Comparison of ENCODE assay signal across 36 cellular contexts in the genomic region with DNA sequence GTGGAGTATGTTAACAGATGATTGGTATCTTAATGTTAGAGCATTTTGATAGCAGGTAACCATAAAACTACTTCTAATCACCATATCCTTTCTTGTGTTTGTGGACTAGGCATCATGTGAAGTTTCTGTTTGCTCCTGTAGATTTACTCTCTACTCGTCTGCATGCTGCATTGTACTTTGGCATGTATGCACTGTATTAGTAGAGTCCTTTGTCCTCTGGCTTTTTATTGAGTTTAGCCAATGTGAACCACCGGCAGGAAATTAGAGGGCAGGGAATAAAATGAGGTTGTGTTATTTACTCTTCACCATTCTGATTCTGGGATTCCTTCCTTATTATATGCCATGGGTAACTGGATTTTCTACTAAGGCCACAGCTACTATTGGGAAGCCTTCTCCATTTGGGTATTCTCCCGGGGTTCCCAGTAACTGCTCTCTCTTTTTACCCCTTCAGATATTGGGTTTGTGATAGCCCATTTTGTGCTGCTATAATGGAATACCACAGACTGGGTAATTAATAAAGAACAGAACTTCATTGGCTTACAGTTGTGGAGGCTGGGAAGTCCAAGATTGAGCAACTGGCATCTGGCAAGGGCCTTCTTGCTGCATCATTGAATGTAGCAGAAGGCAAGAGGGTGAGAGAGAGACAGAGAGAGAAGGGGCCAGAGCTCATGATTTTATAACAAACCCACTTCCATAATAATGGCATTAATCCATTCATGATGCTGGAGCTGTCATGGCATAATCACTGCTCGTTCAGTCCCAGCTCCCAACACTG. TPM values are rescaled to one million over a fixed set of nuclear protein-coding genes. Genes with fewer than 3 reads are reported as not detected.
DNase-seq lines count a peak whose midpoint lies in the region; ATAC-seq, FAIRE-seq and TF ChIP-seq lines count a peak whose summit lies in the region.
"Had no signal": no experiment of that assay in that cellular context is flagged by ENCODE, and none has a peak within 500 bp of the region (broad histone marks: within the 10 kb centered on the region; RNA-seq: fewer than 3 reads in every experiment).

No MANE protein-coding gene starts in this region.

- no peak overlapping the region for H3K4me2 ChIP-seq in hepatocyte

- peak overlapping the region; percentile 74 for H3K27ac ChIP-seq in hepatocyte
- no peak overlapping the region for H3K27ac ChIP-seq in pancreas
- H3K27ac ChIP-seq: cardiac muscle cell, gastroesophageal sphincter, psoas muscle had no signal

- H3K36me3 ChIP-seq in hepatocyte (replicated peaks; ENCODE audit: insufficient read depth, low read depth) = no peaks in the 10 kb centered on the region
- no peaks in the 10 kb centered on the region for H3K36me3 ChIP-seq in pancreas
- H3K36me3 ChIP-seq: BE2C had no signal

- H3K4me3 ChIP-seq in NB4 (ENCODE audit: low read depth, low read length) = no peak overlapping the region
- H3K4me3 ChIP-seq in hepatocyte = no peak overlapping the region
- no peak overlapping the region for H3K4me3 ChIP-seq in pancreas
- H3K4me3 ChIP-seq: cardiac muscle cell, gastroesophageal sphincter, GM12878, HAP-1, psoas muscle had no signal

- H3K36me3 Mint-ChIP-seq in central memory CD8-positive, alpha-beta T cell (ENCODE audit: insufficient read depth) = peaks cover 31% of the 10 kb centered on the region
- peaks cover 41% of the 10 kb centered on the region for H3K36me3 Mint-ChIP-seq in osteocyte (ENCODE audit: unreplicated experiment)

- H3K27me3 ChIP-seq in hepatocyte (no peaks in the 10 kb centered on the region), pancreas (no peaks in the 10 kb centered on the region)
- H3K27me3 ChIP-seq: BE2C, cardiac muscle cell, gastroesophageal sphincter had no signal

- peak; percentile 9 for DNase-seq in NB4 (ENCODE audit: low read depth)
- DNase-seq in central memory CD8-positive, alpha-beta T cell (ENCODE audit: low spot score in 2 of 2) = no peak
- peak; percentile 12 for DNase-seq in hepatocyte (ENCODE audit: low spot score)
- DNase-seq in pancreas = no peak
- no peak for DNase-seq in Ammon's horn (ENCODE audit: low spot score)
- DNase-seq in stimulated activated naive CD4-positive, alpha-beta T cell treated with Interleukin-2 at 50 U/mL for 16 hours (lab: John Stamatoyannopoulos, UW) = no peak
- no peak for DNase-seq in SW480 (ENCODE audit: low spot score)
- no peak for DNase-seq in osteocyte (ENCODE audit: extremely low spot score, unreplicated experiment)
- DNase-seq: activated CD4-positive, alpha-beta T cell treated with anti-CD3 and anti-CD28 coated beads, Interleukin-2, amount 10 ng/mL, durations not matched to agents 24 days and 14 days; activated CD8-positive, alpha-beta memory T cell treated with anti-CD3 and anti-CD28 coated beads for 24 hours; activated gamma-delta T cell treated with Interleukin-2 at 50 U/mL for 16 hours; activated T-cell treated with anti-CD3 and anti-CD28 coated beads, Interleukin-2, amount 50 U/mL, for 24 hours; BE2C; CD8-positive, alpha-beta memory T cell; DMS 273 treated with DMSO at 0.1 percent for 48 hours; Karpas-422; left cardiac atrium; mesendoderm; NCI-H1436 treated with DMSO at 0.1 percent for 48 hours; NCI-H345; NCI-H748 treated with DMSO at 0.1 percent for 48 hours; psoas muscle; stimulated activated CD4-positive, alpha-beta T cell treated with anti-CD3 and anti-CD28 coated beads, Interleukin-15, amount 100 ng/mL, for 24 hours; substantia nigra; SW 1271; T1000 had no signal

- H3K27ac Mint-ChIP-seq in central memory CD8-positive, alpha-beta T cell (ENCODE audit: low read depth) = peak overlapping the region; percentile 7
- no peak overlapping the region for H3K27ac Mint-ChIP-seq in osteocyte (ENCODE audit: unreplicated experiment)
- H3K27ac Mint-ChIP-seq: activated CD4-positive, alpha-beta T cell treated with anti-CD3 and anti-CD28 coated beads, Interleukin-2, amount 10 ng/mL, durations not matched to agents 24 days and 14 days; activated T-cell treated with anti-CD3 and anti-CD28 coated beads, Interleukin-2, amount 50 U/mL, for 24 hours; CD8-positive, alpha-beta memory T cell; dendritic cell treated with granulocyte-macrophage colony-stimulating factor and Interleukin-4, amounts not matched to agents 40 ng/mL and 50 ng/mL, for 4 days; stimulated activated memory B cell treated with anti-CD40 and anti-IgM and Interleukin-4, amounts not matched to agents 10 μg/mL and 1 μg/mL and 100 μg/mL, for 72 hours; type B pancreatic cell; WTC11 had no signal

- H3K9me3 Mint-ChIP-seq in central memory CD8-positive, alpha-beta T cell = no peaks in the 10 kb centered on the region
- H3K9me3 Mint-ChIP-seq in osteocyte (ENCODE audit: unreplicated experiment) = no peaks in the 10 kb centered on the region
- H3K9me3 Mint-ChIP-seq: activated CD4-positive, alpha-beta T cell treated with anti-CD3 and anti-CD28 coated beads, Interleukin-2, amount 10 ng/mL, durations not matched to agents 24 days and 14 days; activated T-cell treated with anti-CD3 and anti-CD28 coated beads, Interleukin-2, amount 50 U/mL, for 24 hours; CD8-positive, alpha-beta memory T cell; stimulated activated memory B cell treated with anti-CD40 and anti-IgM and Interleukin-4, amounts not matched to agents 10 μg/mL and 1 μg/mL and 100 μg/mL, for 72 hours; type B pancreatic cell had no signal

- no peaks in the 10 kb centered on the region for H3K9me3 ChIP-seq in hepatocyte (ENCODE audit: low read depth)
- no peaks in the 10 kb centered on the region for H3K9me3 ChIP-seq in pancreas
- H3K9me3 ChIP-seq: BE2C, gastroesophageal sphincter, HAP-1, psoas muscle had no signal

- no peak overlapping the region for H2AFZ ChIP-seq in hepatocyte

- intact Hi-C loops in pancreas (cut with DNase I) = no loop called here

- peaks cover 21% of the 10 kb centered on the region for H3K79me2 ChIP-seq in hepatocyte

- H4K20me1 ChIP-seq in hepatocyte (ENCODE audit: insufficient read depth, poor library complexity, severe bottlenecking) = no peaks in the 10 kb centered on the region

- TF ChIP-seq POLR2A in NB4 (IDR thresholded peaks at IDR 0.05; ENCODE audit: extremely low read depth, insufficient read length) = no peak

- 80% methylated on average over 4 of the region's 4 CpGs for WGBS in hepatocyte (ENCODE audit: low lambda C conversion rate, missing lambda C conversion rate)
- 93 to 97% methylated on average over 4 of the region's 4 CpGs for WGBS in pancreas, 2 donors

- no peak for TF ChIP-seq CTCF in NB4 (IDR thresholded peaks at IDR 0.05; ENCODE audit: low read depth, low read length)
- TF ChIP-seq CTCF in hepatocyte (IDR thresholded peaks at IDR 0.05; ENCODE audit: poor library complexity) = no peak
- no peak for TF ChIP-seq CTCF in pancreas (IDR thresholded peaks at IDR 0.05)
- TF ChIP-seq CTCF in osteocyte (IDR thresholded peaks at IDR 0.05) = no peak

- H3K4me1 ChIP-seq in hepatocyte (ENCODE audit: insufficient read depth) = no peaks in the 10 kb centered on the region
- no peaks in the 10 kb centered on the region for H3K4me1 ChIP-seq in pancreas
- H3K4me1 ChIP-seq: BE2C, gastroesophageal sphincter, HAP-1, psoas muscle had no signal

- FAIRE-seq in pancreas (lab: Jason Lieb, UNC) = peak; percentile 57
- FAIRE-seq: astrocyte, GM12878, RCC 7860 had no signal

- peaks cover 4% of the 10 kb centered on the region for H3K4me1 Mint-ChIP-seq in central memory CD8-positive, alpha-beta T cell
- H3K4me1 Mint-ChIP-seq in osteocyte (ENCODE audit: unreplicated experiment) = no peaks in the 10 kb centered on the region
- H3K4me1 Mint-ChIP-seq: activated CD4-positive, alpha-beta T cell treated with anti-CD3 and anti-CD28 coated beads, Interleukin-2, amount 10 ng/mL, durations not matched to agents 24 days and 14 days; stimulated activated memory B cell treated with anti-CD40 and anti-IgM and Interleukin-4, amounts not matched to agents 10 μg/mL and 1 μg/mL and 100 μg/mL, for 72 hours; WTC11 had no signal

- no peaks in the 10 kb centered on the region for H3K27me3 Mint-ChIP-seq in central memory CD8-positive, alpha-beta T cell
- no peaks in the 10 kb centered on the region for H3K27me3 Mint-ChIP-seq in osteocyte (ENCODE audit: unreplicated experiment)
- H3K27me3 Mint-ChIP-seq: activated CD4-positive, alpha-beta T cell treated with anti-CD3 and anti-CD28 coated beads, Interleukin-2, amount 10 ng/mL, durations not matched to agents 24 days and 14 days; activated T-cell treated with anti-CD3 and anti-CD28 coated beads, Interleukin-2, amount 50 U/mL, for 24 hours; CD8-positive, alpha-beta memory T cell; dendritic cell treated with granulocyte-macrophage colony-stimulating factor and Interleukin-4, amounts not matched to agents 40 ng/mL and 50 ng/mL, for 4 days; stimulated activated memory B cell treated with anti-CD40 and anti-IgM and Interleukin-4, amounts not matched to agents 10 μg/mL and 1 μg/mL and 100 μg/mL, for 72 hours; type B pancreatic cell had no signal

- no peak overlapping the region for H3K4me3 Mint-ChIP-seq in central memory CD8-positive, alpha-beta T cell
- H3K4me3 Mint-ChIP-seq in osteocyte (ENCODE audit: unreplicated experiment) = no peak overlapping the region
- H3K4me3 Mint-ChIP-seq: activated CD4-positive, alpha-beta T cell treated with anti-CD3 and anti-CD28 coated beads, Interleukin-2, amount 10 ng/mL, durations not matched to agents 24 days and 14 days; activated T-cell treated with anti-CD3 and anti-CD28 coated beads, Interleukin-2, amount 50 U/mL, for 24 hours; CD8-positive, alpha-beta memory T cell; dendritic cell treated with granulocyte-macrophage colony-stimulating factor and Interleukin-4, amounts not matched to agents 40 ng/mL and 50 ng/mL, for 4 days; stimulated activated memory B cell treated with anti-CD40 and anti-IgM and Interleukin-4, amounts not matched to agents 10 μg/mL and 1 μg/mL and 100 μg/mL, for 72 hours; type B pancreatic cell; WTC11 had no signal

- no peaks in the 10 kb centered on the region for H3K9me2 ChIP-seq in hepatocyte (replicated peaks; ENCODE audit: insufficient read depth)

- ATAC-seq in central memory CD8-positive, alpha-beta T cell (replicated peaks; ENCODE audit: extremely low read depth, poor library complexity, severe bottlenecking) = no peak
- ATAC-seq in pancreas = no peak
- ATAC-seq: gastroesophageal sphincter; GM12878; left cardiac atrium; psoas muscle; stimulated activated memory B cell treated with anti-CD40 and anti-IgM and Interleukin-4, amounts not matched to agents 10 μg/mL and 1 μg/mL and 100 μg/mL, for 72 hours; WTC11 had no signal

RNA-seq across cellular contexts. Expression of gene FAM177A1, which starts 22.4 kb away (rescaled TPM):
- total RNA-seq in hepatocyte = 69.4 and 100 TPM in 2 replicates
- 132 and 153 TPM in 2 replicates for polyA plus RNA-seq in hepatocyte
- 10 to 100 TPM; 21.3 to 32.9 (median 31.9) TPM for total RNA-seq in pancreas
- polyA plus RNA-seq in pancreas = 10 to 100 TPM; 31.7 to 32.3 TPM
- 68.3 and 76.5 TPM in 2 replicates for total RNA-seq in osteocyte

RNA-seq across cellular contexts. Expression of gene PPP2R3C, which starts 53.4 kb away (rescaled TPM):
- total RNA-seq in hepatocyte (38.5 and 53.7 TPM in 2 replicates), pancreas (10 to 100 TPM in 2 of 6 donors, 1 to 10 TPM in 4; 6.0 to 11.0 (median 7.5) TPM), osteocyte (33.1 and 36.9 TPM in 2 replicates)
- polyA plus RNA-seq in hepatocyte (36.1 and 40.7 TPM in 2 replicates), pancreas (10 to 100 TPM in 1 of 2 donors, 1 to 10 TPM in 1; 9.0 to 18.0 TPM)

RNA-seq across cellular contexts. Expression of gene PRORP, which starts 53.9 kb away (rescaled TPM):
- total RNA-seq in hepatocyte (39.9 and 48.2 TPM in 2 replicates), pancreas (10 to 100 TPM in 2 of 6 donors, 1 to 10 TPM in 4; 5.7 to 14.2 (median 8.3) TPM), osteocyte (28.3 and 31.1 TPM in 2 replicates)
- polyA plus RNA-seq in hepatocyte (19.8 and 25.8 TPM in 2 replicates), pancreas (1 to 10 TPM; 3.5 to 6.1 TPM)

Comparison
In these comparisons a context has a peak if more than half of its experiments do, and no peak if none do; other contexts are left out.
1. DNase-seq: peak in NB4 (single experiment) and hepatocyte (single experiment); none in central memory CD8-positive, alpha-beta T cell (0 of 2), pancreas (0 of 6), Ammon's horn (single experiment), stimulated activated naive CD4-positive, alpha-beta T cell treated with Interleukin-2 at 50 U/mL for 16 hours (single experiment), SW480 (single experiment) and osteocyte (single experiment).